8 cellular contexts compared by ENCODE assay signal in the genomic region with DNA sequence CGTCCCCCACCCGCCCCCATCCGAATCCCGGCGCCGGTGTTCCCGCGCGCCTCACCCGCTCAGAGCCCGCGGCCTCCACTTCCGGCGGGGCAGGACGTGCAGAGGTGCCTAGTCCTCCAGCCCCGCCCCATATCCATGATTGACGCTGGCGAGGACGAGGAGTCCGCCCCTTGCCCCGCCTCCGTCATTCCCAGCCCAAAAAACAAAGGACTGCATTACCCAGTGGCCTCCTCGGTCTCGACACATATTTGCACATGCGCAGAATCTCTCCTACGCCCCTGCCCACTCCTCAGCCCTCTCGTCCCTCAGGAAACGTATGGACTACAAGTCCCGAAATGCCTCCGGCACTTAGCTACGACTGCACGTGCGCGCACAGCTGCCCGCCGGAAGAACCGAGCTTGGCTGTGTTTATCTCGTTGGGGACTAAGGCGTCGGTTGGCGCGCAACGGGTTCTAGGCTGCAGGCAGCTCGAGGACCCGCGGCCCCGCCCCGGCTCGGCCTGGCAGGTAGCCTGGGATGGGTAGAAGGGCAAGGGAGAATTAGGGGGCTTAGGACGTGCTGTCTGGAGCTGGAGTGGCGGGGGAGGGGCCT. TPM values are rescaled to one million over a fixed set of nuclear protein-coding genes. Genes with fewer than 3 reads are reported as not detected.
DNase-seq lines count a peak whose midpoint lies in the region; ATAC-seq lines count a peak whose summit lies in the region.

Gene KLHDC3, plus strand, starts transcription at position 407 of the 591 bp plus-strand sequence. CDS start 2,944 bp downstream, outside the sequence.
Gene MEA1, minus strand, starts transcription at position 104 of the 591 bp plus-strand sequence. CDS start 133 bp downstream, outside the sequence.

- DNase-seq in AG08396 (ENCODE audit: low spot score): peak; percentile 99
- DNase-seq in NCI-H345 treated with DMSO at 0.1 percent for 48 hours (lab: John Stamatoyannopoulos, UW; ENCODE audit: unreplicated experiment): peak; percentile 99
- peak; percentile 90 to 96 (median 95) for DNase-seq in activated CD4-positive, CD25-positive, alpha-beta regulatory T cell (lab: John Stamatoyannopoulos, UW)
- DNase-seq in central memory CD4-positive, alpha-beta T cell: peak; percentile 100
- DNase-seq in immature natural killer cell: peak; percentile 97 to 98 (median 98)
- peak; percentile 99 for DNase-seq in smooth muscle cell of the brain vasculature (ENCODE audit: low read depth, low spot score)

- peaks cover 48 to 59% of the 10 kb centered on the region in 2 donors for H3K4me1 Mint-ChIP-seq in immature natural killer cell

- H3K27ac Mint-ChIP-seq in immature natural killer cell: peak within 1 kb of the TSS; percentile 79 to 97 (median 88)

- H3K27me3 Mint-ChIP-seq in immature natural killer cell (ENCODE audit: low read depth in 3 of 3): peaks cover 0 to 8% (median 4%) of the 10 kb centered on the region in 3 donors

- no peaks in the 10 kb centered on the region for H3K9me3 Mint-ChIP-seq in immature natural killer cell

- peaks cover 0 to 23% (median 8%) of the 10 kb centered on the region in 3 donors for H3K36me3 Mint-ChIP-seq in immature natural killer cell

- H3K4me3 Mint-ChIP-seq in immature natural killer cell: peak within 1 kb of the TSS; percentile 90 to 99 (median 93)

- peak; percentile 94 for ATAC-seq in GM19023 (IDR thresholded peaks at IDR 0.05; ENCODE audit: unreplicated experiment)
- peak; percentile 93 for ATAC-seq in HG03280 (IDR thresholded peaks at IDR 0.05; ENCODE audit: unreplicated experiment)

RNA-seq across cellular contexts. Expression of gene KLHDC3, which starts in this region (rescaled TPM):
- polyA plus RNA-seq in immature natural killer cell: 100 to 1,000 TPM; 123 to 228 (median 143) TPM

RNA-seq across cellular contexts. Expression of gene MEA1, which starts in this region (rescaled TPM):
- polyA plus RNA-seq in immature natural killer cell: 100 to 1,000 TPM in 1 of 3 donors, 10 to 100 TPM in 2; 92.4 to 157 (median 97.6) TPM

Comparison
In these comparisons a context has a peak if more than half of its experiments do, and no peak if none do; other contexts are left out.
1. Peak in every context shown above with its lines: DNase-seq and ATAC-seq.